Comparison of ENCODE assay signal across 8 cellular contexts in the genomic region with DNA sequence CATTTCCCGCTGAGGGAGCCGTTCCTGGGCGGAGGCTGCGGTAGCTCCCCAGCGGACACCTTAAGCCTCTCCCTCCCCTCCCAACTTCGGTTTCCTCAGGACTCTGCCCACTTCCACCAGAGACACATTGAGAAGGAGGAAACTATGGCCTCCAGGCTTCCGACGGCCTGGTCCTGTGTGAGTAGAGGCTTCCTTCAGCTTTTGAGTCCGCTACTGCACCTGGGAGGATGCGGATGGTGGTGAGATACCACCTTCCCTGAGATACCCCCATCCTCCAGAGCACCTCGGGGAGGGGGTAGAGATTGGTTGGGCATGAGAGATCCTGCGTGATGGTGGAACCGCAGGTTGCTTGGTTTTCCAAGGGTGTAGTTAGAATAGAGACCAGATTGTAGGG. TPM values are rescaled to one million over a fixed set of nuclear protein-coding genes. Genes with fewer than 3 reads are reported as not detected.
DNase-seq lines count a peak whose midpoint lies in the region; ATAC-seq, FAIRE-seq and TF ChIP-seq lines count a peak whose summit lies in the region.

No MANE protein-coding gene starts in this region.

- FAIRE-seq in endothelial cell of umbilical vein (lab: Jason Lieb, UNC): no peak

- H3K9me3 ChIP-seq in OCI-LY7 (ENCODE audit: low read length): peaks cover 27% of the 10 kb centered on the region; the same call in 1 of the 2 replicates
- H3K9me3 ChIP-seq in endothelial cell of umbilical vein (replicated peaks; ENCODE audit: control insufficient read depth, insufficient read depth, low read length): no peaks in the 10 kb centered on the region
- H3K9me3 ChIP-seq in parathyroid adenoma (ENCODE audit: control insufficient read depth, low read length): peaks cover 6% of the 10 kb centered on the region

- H3K4me3 ChIP-seq in GM12865 (ENCODE audit: low read depth, low read length) (peak overlapping the region; percentile 93), OCI-LY7 (ENCODE audit: low read depth, low read length, poor library complexity, severe bottlenecking) (peak overlapping the region; percentile 85), endothelial cell of umbilical vein (replicated peaks in 1 of 3; ENCODE audit: insufficient read depth in 1 of 3, low read depth in 1 of 3, low read length in 3 of 3) (peak overlapping the region; percentile 18 to 98 (median 62)), parathyroid adenoma (ENCODE audit: low read depth, low read length) (peak overlapping the region; percentile 98)

- intact Hi-C loops in OCI-LY7 (cut with micrococcal nuclease; ENCODE audit: unreplicated experiment) (loop anchor here (1.0 to 2.0 kb wide), 5 partner anchors 95 to 335 kb away; a partner anchor contains a TSS), endothelial cell of umbilical vein (cut with micrococcal nuclease) (loop anchor here (2.0 kb wide), 2 partner anchors 179 to 225 kb away; a partner anchor contains a TSS)

- H3K27ac ChIP-seq in OCI-LY7 (ENCODE audit: low read depth, low read length, poor library complexity, severe bottlenecking) (peak overlapping the region; percentile 86), endothelial cell of umbilical vein (ENCODE audit: insufficient read depth, low read depth, low read length) (peak overlapping the region; percentile 89), parathyroid adenoma (peak overlapping the region; percentile 98)

- no peaks in the 10 kb centered on the region for H4K20me1 ChIP-seq in OCI-LY7 (ENCODE audit: insufficient read depth, low read length)
- H4K20me1 ChIP-seq in endothelial cell of umbilical vein (replicated peaks; ENCODE audit: control insufficient read depth, extremely low read depth, insufficient read depth, low read length): no peaks in the 10 kb centered on the region

- H3K9me1 ChIP-seq in endothelial cell of umbilical vein (replicated peaks; ENCODE audit: control insufficient read depth, extremely low read depth, insufficient read depth, low read length): no peaks in the 10 kb centered on the region

- H3K9me2 ChIP-seq in OCI-LY7 (ENCODE audit: insufficient read depth, low read length): no peaks in the 10 kb centered on the region

- CTCF ChIA-PET in OCI-LY7 (lab: Charles Lee; ENCODE audit: unreplicated experiment) (no interaction called here), endothelial cell of umbilical vein (lab: Charles Lee) (interaction anchor here (0.6 to 1.1 kb wide), 2 partner anchors 267 to 379 kb away, joined by 3 read pairs; a partner anchor contains a TSS)

- POLR2A ChIA-PET in OCI-LY7 (lab: Charles Lee): interaction anchor here (0.8 kb wide), 1 partner anchor 9 kb away, joined by 3 read pairs; no protein-coding TSS in a partner anchor
- POLR2A ChIA-PET in endothelial cell of umbilical vein (lab: Charles Lee): interaction anchor here (1.0 to 1.5 kb wide), 4 partner anchors 179 to 625 kb away, joined by 3 to 6 read pairs (median 4); a partner anchor contains a TSS

- no peak for TF ChIP-seq CTCF in GM12865 (IDR thresholded peaks at IDR 0.05; ENCODE audit: insufficient read depth, low read depth, low read length, missing control alignments)
- no peak for TF ChIP-seq CTCF in OCI-LY7 (conservative IDR thresholded peaks at IDR 0.05; ENCODE audit: low read length)
- TF ChIP-seq CTCF in endothelial cell of umbilical vein (IDR thresholded peaks at IDR 0.05; ENCODE audit: extremely low read depth in 1 of 2, insufficient read depth in 1 of 2, low read depth in 1 of 2, low read length in 2 of 2): no peak
- no peak for TF ChIP-seq CTCF in parathyroid adenoma (IDR thresholded peaks at IDR 0.05)

- H3K79me2 ChIP-seq in OCI-LY7 (ENCODE audit: insufficient read depth, low read depth, low read length): peaks cover 13% of the 10 kb centered on the region; the same call in 1 of the 2 replicates
- H3K79me2 ChIP-seq in endothelial cell of umbilical vein (ENCODE audit: control insufficient read depth, insufficient read depth, low read length): peaks cover 10% of the 10 kb centered on the region
- peaks cover 8% of the 10 kb centered on the region for H3K79me2 ChIP-seq in parathyroid adenoma

- DNase-seq in GM12865 (ENCODE audit: low read depth) (no peak), OCI-LY7 (ENCODE audit: low spot score) (no peak), endothelial cell of umbilical vein (ENCODE audit: low read depth, low spot score) (no peak), SIG-M5 (lab: John Stamatoyannopoulos, UW) (no peak), NK-92 (lab: John Stamatoyannopoulos, UW; ENCODE audit: unreplicated experiment) (no peak)

- dilution Hi-C loops in endothelial cell of umbilical vein (cut with MboI; ENCODE audit: extremely low pct_ligation_motif_present, low sequenced_read_pairs): no loop called here

- H3K36me3 ChIP-seq in OCI-LY7 (ENCODE audit: insufficient read depth, low read length): peaks cover 42% of the 10 kb centered on the region
- peaks cover 0 to 9% of the 10 kb centered on the region in 2 experiments for H3K36me3 ChIP-seq in endothelial cell of umbilical vein (ENCODE audit: control insufficient read depth in 2 of 2, extremely low read depth in 1 of 2, insufficient read depth in 2 of 2, low read length in 2 of 2)
- peaks cover 9% of the 10 kb centered on the region for H3K36me3 ChIP-seq in parathyroid adenoma (ENCODE audit: control insufficient read depth, insufficient read depth, low read length)

- TF ChIP-seq POLR2A in endothelial cell of umbilical vein (IDR thresholded peaks at IDR 0.05; ENCODE audit: low read depth, low read length): no peak

- H3K4me1 ChIP-seq in OCI-LY7 (ENCODE audit: insufficient read depth, low read length, poor library complexity, severe bottlenecking) (peaks cover 12% of the 10 kb centered on the region), endothelial cell of umbilical vein (ENCODE audit: control insufficient read depth, extremely low read depth, insufficient read depth, low read length) (no peaks in the 10 kb centered on the region), parathyroid adenoma (peaks cover 10% of the 10 kb centered on the region)

- H3K4me2 ChIP-seq in OCI-LY7 (ENCODE audit: low read length) (peak overlapping the region; percentile 98), endothelial cell of umbilical vein (ENCODE audit: insufficient read depth, low read length) (peak overlapping the region; percentile 61), parathyroid adenoma (ENCODE audit: low read length) (peak overlapping the region; percentile 98)

- BruUV-seq in OCI-LY7 (replicated peaks; lab: Mats Ljungman, UMichigan) (TSS peak; percentile 73), endothelial cell of umbilical vein (replicated peaks; lab: Mats Ljungman, UMichigan) (TSS peak; percentile 56)

- H3K27me3 ChIP-seq in endothelial cell of umbilical vein (ENCODE audit: control insufficient read depth in 2 of 2, insufficient read depth in 2 of 2, low read length in 2 of 2): no peaks in the 10 kb centered on the region
- H3K27me3 ChIP-seq in parathyroid adenoma (ENCODE audit: control insufficient read depth, insufficient read depth, low read length): no peaks in the 10 kb centered on the region

- H2AFZ ChIP-seq in OCI-LY7 (ENCODE audit: low read length) (peak overlapping the region; percentile 61), endothelial cell of umbilical vein (ENCODE audit: low read depth, low read length) (peak overlapping the region; percentile 30), parathyroid adenoma (peak overlapping the region; percentile 94)

- ATAC-seq in GM19328 (IDR thresholded peaks at IDR 0.05; ENCODE audit: unreplicated experiment): no peak
- ATAC-seq in HG03460 (IDR thresholded peaks at IDR 0.05; ENCODE audit: unreplicated experiment): no peak

- peak overlapping the region; percentile 90 for H3K9ac ChIP-seq in endothelial cell of umbilical vein (replicated peaks; ENCODE audit: extremely low read depth, insufficient read depth, low read length)
- peak overlapping the region; percentile 98 for H3K9ac ChIP-seq in parathyroid adenoma

TF ChIP-seq in endothelial cell of umbilical vein, 7 proteins besides CTCF, POLR2A, EP300 and RAD21 (continues in another document):
- TF ChIP-seq FOS (IDR thresholded peaks at IDR 0.05; ENCODE audit: borderline replicate concordance, insufficient read depth, low read length): no peak

RNA-seq across cellular contexts. Expression of a gene that starts 1.0 kb away (rescaled TPM):
- 36.4 and 68.3 TPM in 2 replicates for total RNA-seq in OCI-LY7 (2014; rRNA removed; shearing (Covaris generic))
- total RNA-seq in OCI-LY7 (2022) (36.2 and 42.4 TPM in 2 replicates), endothelial cell of umbilical vein (18.3 and 18.8 TPM in 2 replicates)
- 9.1 and 10.1 TPM in 2 replicates for polyA plus RNA-seq in endothelial cell of umbilical vein
- polyA plus RNA-seq in endothelial cell of umbilical vein (2011; cell fraction: cytosol; rRNA removed): 10.5 and 13.3 TPM in 2 replicates
- polyA plus RNA-seq in endothelial cell of umbilical vein (2011; cell fraction: nucleus; rRNA removed): 34.9 and 35.3 TPM in 2 replicates
- 13.7 and 14.3 TPM in 2 replicates for polyA plus RNA-seq in endothelial cell of umbilical vein (2012)
- polyA minus RNA-seq in endothelial cell of umbilical vein: 19.1 and 22.6 TPM in 2 replicates
- 11.3 TPM for polyA minus RNA-seq in endothelial cell of umbilical vein (2011; cell fraction: cytosol; rRNA and poly(A)+ RNA removed)
- polyA minus RNA-seq in endothelial cell of umbilical vein (2011; cell fraction: nucleus; rRNA and poly(A)+ RNA removed): 18.5 and 19.8 TPM in 2 replicates

RNA-seq across cellular contexts. Expression of a gene that starts 33.2 kb away (rescaled TPM):
- 3.1 and 3.2 TPM in 2 replicates for total RNA-seq in OCI-LY7 (2014; rRNA removed; shearing (Covaris generic))
- total RNA-seq in OCI-LY7 (2022): 3.1 and 3.4 TPM in 2 replicates
- total RNA-seq in endothelial cell of umbilical vein: 4.9 and 5.3 TPM in 2 replicates
- 2.7 and 3.0 TPM in 2 replicates for polyA plus RNA-seq in endothelial cell of umbilical vein
- 3.6 and 4.2 TPM in 2 replicates for polyA plus RNA-seq in endothelial cell of umbilical vein (2011; cell fraction: cytosol; rRNA removed)
- polyA plus RNA-seq in endothelial cell of umbilical vein (2011; cell fraction: nucleus; rRNA removed): 3.4 and 3.9 TPM in 2 replicates
- polyA plus RNA-seq in endothelial cell of umbilical vein (2012): 3.9 and 4.1 TPM in 2 replicates
- 5.1 and 5.3 TPM in 2 replicates for polyA minus RNA-seq in endothelial cell of umbilical vein
- 1.8 TPM for polyA minus RNA-seq in endothelial cell of umbilical vein (2011; cell fraction: cytosol; rRNA and poly(A)+ RNA removed)
- 2.1 and 4.6 TPM in 2 replicates for polyA minus RNA-seq in endothelial cell of umbilical vein (2011; cell fraction: nucleus; rRNA and poly(A)+ RNA removed)

RNA-seq across cellular contexts. Expression of a gene that starts 44.9 kb away (rescaled TPM):
- 34.1 and 38.6 TPM in 2 replicates for total RNA-seq in OCI-LY7 (2014; rRNA removed; shearing (Covaris generic))
- total RNA-seq in OCI-LY7 (2022): 31.0 and 37.3 TPM in 2 replicates
- 39.3 and 45.4 TPM in 2 replicates for total RNA-seq in endothelial cell of umbilical vein
- polyA plus RNA-seq in endothelial cell of umbilical vein: 33.4 and 36.1 TPM in 2 replicates
- polyA plus RNA-seq in endothelial cell of umbilical vein (2011; cell fraction: cytosol; rRNA removed): 33.3 and 35.8 TPM in 2 replicates
- polyA plus RNA-seq in endothelial cell of umbilical vein (2011; cell fraction: nucleus; rRNA removed): 33.5 and 40.7 TPM in 2 replicates
- polyA plus RNA-seq in endothelial cell of umbilical vein (2012): 30.9 and 36.6 TPM in 2 replicates
- polyA minus RNA-seq in endothelial cell of umbilical vein: 62.0 and 68.9 TPM in 2 replicates
- polyA minus RNA-seq in endothelial cell of umbilical vein (2011; cell fraction: cytosol; rRNA and poly(A)+ RNA removed): 29.5 TPM
- polyA minus RNA-seq in endothelial cell of umbilical vein (2011; cell fraction: nucleus; rRNA and poly(A)+ RNA removed): 44.2 and 49.2 TPM in 2 replicates

Comparison
In these comparisons a context has a peak if more than half of its experiments do, and no peak if none do; other contexts are left out.
1. H2AFZ ChIP-seq: peak in every context shown above with its lines; median percentile 94 in parathyroid adenoma; 61 in OCI-LY7; 30 in endothelial cell of umbilical vein.